Comparison of ENCODE assay signal across 8 cellular contexts in genomic region chr2:64654993-64655666, GRCh38. TPM values are rescaled to one million over a fixed set of nuclear protein-coding genes. Genes with fewer than 3 reads are reported as not detected.
DNase-seq lines count a peak whose midpoint lies in the region; TF ChIP-seq lines count a peak whose summit lies in the region.

No MANE protein-coding gene starts in this region.

- H3K9ac ChIP-seq in Loucy (ENCODE audit: low read depth, low read length, poor library complexity, severe bottlenecking) (peak overlapping the region; percentile 96), liver (ENCODE audit: low read depth in 1 of 2, low read length in 2 of 2) (peak overlapping the region; percentile 85 to 94)

- WGBS in liver: 29% methylated on average over 7 of the region's 7 CpGs
- 41 to 53% methylated on average over 7 of the region's 7 CpGs for WGBS in transverse colon (ENCODE audit: low coverage in 1 of 2), 2 donors

- no peaks in the 10 kb centered on the region for H3K36me3 ChIP-seq in Loucy (ENCODE audit: insufficient read depth, low read length)
- no peaks in the 10 kb centered on the region for H3K36me3 ChIP-seq in liver (ENCODE audit: control insufficient read depth in 4 of 4, insufficient read depth in 3 of 4, low read depth in 1 of 4, low read length in 3 of 4)
- no peaks in the 10 kb centered on the region for H3K36me3 ChIP-seq in transverse colon

- H3K27ac ChIP-seq in liver (ENCODE audit: low read depth in 1 of 2, low read length in 2 of 2): peak overlapping the region; percentile 98 to 99
- peak overlapping the region; percentile 98 to 100 (median 100) for H3K27ac ChIP-seq in transverse colon

- TF ChIP-seq CTCF in Loucy (conservative IDR thresholded peaks at IDR 0.05; ENCODE audit: low read length): peak; percentile 50
- peak; percentile 24 for TF ChIP-seq CTCF in liver (IDR thresholded peaks at IDR 0.05; ENCODE audit: low read depth, low read length, missing input control)
- TF ChIP-seq CTCF in transverse colon (IDR thresholded peaks at IDR 0.05): peak in 4 of 5 experiments; percentile 9 to 46 (median 27)

- in situ Hi-C loops in transverse colon (cut with MboI; ENCODE audit: low pct_ligation_motif_present in 1 of 4, low pct_unique_long_range_greater_than_20kb in 1 of 4, low sequenced_read_pairs in 3 of 4): loop anchor here in 2 of 4 donors (5.0 to 10.0 kb wide), 3 partner anchors 90 to 207 kb away; no protein-coding TSS in a partner anchor

- peaks cover 43% of the 10 kb centered on the region for H3K79me2 ChIP-seq in Loucy (ENCODE audit: insufficient read depth, low read length)

- peaks cover 7% of the 10 kb centered on the region for H3K36me3 Mint-ChIP-seq in activated naive CD8-positive, alpha-beta T cell treated with anti-CD3 and anti-CD28 coated beads for 36 hours

- peak in 1 of 2 donors; percentile 56 for TF ChIP-seq RAD21 in liver (IDR thresholded peaks at IDR 0.05)

- peaks cover 73% of the 10 kb centered on the region for H3K4me1 Mint-ChIP-seq in activated naive CD8-positive, alpha-beta T cell treated with anti-CD3 and anti-CD28 coated beads for 36 hours

- DNase-seq in NCI-H82 (lab: John Stamatoyannopoulos, UW) (peak; percentile 36), NCI-H82 treated with DMSO at 0.1 percent for 48 hours (lab: John Stamatoyannopoulos, UW; ENCODE audit: unreplicated experiment) (no peak), transverse colon (no peak), cerebellar nuclear complex (lab: John Stamatoyannopoulos, UW) (no peak), NCI-H510A treated with DMSO at 0.1 percent for 48 hours (lab: John Stamatoyannopoulos, UW) (no peak)
- DNase-seq in activated naive CD8-positive, alpha-beta T cell treated with anti-CD3 and anti-CD28 coated beads for 36 hours: peak; percentile 52

- peaks cover 30% of the 10 kb centered on the region for H4K20me1 ChIP-seq in Loucy (ENCODE audit: insufficient read depth, low read length, poor library complexity, severe bottlenecking)

- H3K9me3 ChIP-seq in Loucy (ENCODE audit: insufficient read depth, low read depth, low read length) (no peaks in the 10 kb centered on the region), liver (ENCODE audit: control insufficient read depth in 4 of 4, low read length in 3 of 4) (no peaks in the 10 kb centered on the region), transverse colon (no peaks in the 10 kb centered on the region)

- no peaks in the 10 kb centered on the region for H3K9me2 ChIP-seq in Loucy (replicated peaks; ENCODE audit: low read depth, low read length)

- peaks cover 12% of the 10 kb centered on the region; the same call in 1 of the 2 replicates for H3F3A ChIP-seq in Loucy (ENCODE audit: low read depth)

- no peak for TF ChIP-seq POLR2A in transverse colon (IDR thresholded peaks at IDR 0.05)

- H3K27me3 ChIP-seq in Loucy (ENCODE audit: insufficient read depth, low read length, poor library complexity, severe bottlenecking) (no peaks in the 10 kb centered on the region), liver (ENCODE audit: control insufficient read depth in 4 of 4, insufficient read depth in 4 of 4, low read length in 3 of 4) (no peaks in the 10 kb centered on the region), transverse colon (no peaks in the 10 kb centered on the region)

- TF ChIP-seq EP300 in transverse colon (IDR thresholded peaks at IDR 0.05; ENCODE audit: low read depth): no peak

- H3K4me2 ChIP-seq in Loucy (ENCODE audit: low read depth, low read length, poor library complexity, severe bottlenecking): peak overlapping the region; percentile 72

- H3K9me3 Mint-ChIP-seq in activated naive CD8-positive, alpha-beta T cell treated with anti-CD3 and anti-CD28 coated beads for 36 hours: no peaks in the 10 kb centered on the region

- H2AFZ ChIP-seq in Loucy (ENCODE audit: low read length): no peak overlapping the region

- H3K4me1 ChIP-seq in Loucy (ENCODE audit: insufficient read depth, low read length, poor library complexity, severe bottlenecking) (peaks cover 66% of the 10 kb centered on the region), liver (ENCODE audit: control insufficient read depth in 4 of 4, insufficient read depth in 4 of 4, low read length in 3 of 4) (peaks cover 4 to 30% (median 20%) of the 10 kb centered on the region in 4 donors), transverse colon (peaks cover 21 to 35% (median 32%) of the 10 kb centered on the region in 4 donors)

- intact Hi-C loops in transverse colon (cut with DNase I; ENCODE audit: low total_unique reads): loop anchor here (5.0 kb wide), 2 partner anchors 97 to 332 kb away; partner anchors contain the start of gene SLC1A4

- H3K4me3 ChIP-seq in Loucy (ENCODE audit: low read length, poor library complexity, severe bottlenecking) (peak overlapping the region; percentile 87), liver (ENCODE audit: low read depth in 1 of 3, low read length in 3 of 3) (peak overlapping the region in 2 of 3 donors; percentile 72 to 98), transverse colon (peak overlapping the region in 2 of 4 donors; percentile 86 to 93)

- H3K27ac Mint-ChIP-seq in activated naive CD8-positive, alpha-beta T cell treated with anti-CD3 and anti-CD28 coated beads for 36 hours: peak overlapping the region; percentile 87

- H3K4me3 Mint-ChIP-seq in activated naive CD8-positive, alpha-beta T cell treated with anti-CD3 and anti-CD28 coated beads for 36 hours: peak overlapping the region; percentile 78

- no peaks in the 10 kb centered on the region for H3K27me3 Mint-ChIP-seq in activated naive CD8-positive, alpha-beta T cell treated with anti-CD3 and anti-CD28 coated beads for 36 hours

TF ChIP-seq in liver, 16 proteins besides CTCF, POLR2A, EP300 and RAD21:
- peak; percentile 16 for TF ChIP-seq ZBTB33 (IDR thresholded peaks at IDR 0.05)
- no peak for TF ChIP-seq RXRA (IDR thresholded peaks at IDR 0.05)

RNA-seq across cellular contexts. Expression of gene SERTAD2, which starts 1.4 kb away (rescaled TPM):
- total RNA-seq in activated naive CD8-positive, alpha-beta T cell treated with anti-CD3 and anti-CD28 coated beads for 36 hours: 10 to 100 TPM; 22.7 to 23.3 TPM
- total RNA-seq in liver: 10 to 100 TPM in 1 of 2 donors, 1 to 10 TPM in 1; 5.8 to 13.3 TPM
- 1 to 10 TPM; 5.1 to 7.1 TPM for polyA plus RNA-seq in liver
- total RNA-seq in transverse colon: 10 to 100 TPM in 3 of 4 donors, 1 to 10 TPM in 1; 5.4 to 22.1 (median 13.2) TPM

Comparison
In these comparisons a context has a peak if more than half of its experiments do, and no peak if none do; other contexts are left out.
1. DNase-seq: peak in NCI-H82 (single experiment) and activated naive CD8-positive, alpha-beta T cell treated with anti-CD3 and anti-CD28 coated beads for 36 hours (single experiment); none in NCI-H82 treated with DMSO at 0.1 percent for 48 hours (single experiment), transverse colon (single experiment), cerebellar nuclear complex (0 of 2) and NCI-H510A treated with DMSO at 0.1 percent for 48 hours (single experiment).
2. Peak in every context shown above with its lines, with median percentiles within 50 percentile points of each other: CTCF ChIP-seq.